1 cellular context compared by ENCODE assay signal in genomic region chr6:86017236-86017635, GRCh38.
TF ChIP-seq lines count a peak whose summit lies in the region.

No MANE protein-coding gene starts in this region.

TF ChIP-seq in HepG2, 621 proteins besides CTCF, POLR2A, EP300 and RAD21 (continued from another document):
- no peak for TF ChIP-seq ZNF879 (CRISPR knock-in tag; IDR thresholded peaks at IDR 0.05)
- TF ChIP-seq WIZ (CRISPR knock-in tag; IDR thresholded peaks at IDR 0.05), result no peak
